In genomic region chr6:34671801-34672656, GRCh38 we compare ENCODE assay signal across 8 cellular contexts. TPM values are rescaled to one million over a fixed set of nuclear protein-coding genes. Genes with fewer than 3 reads are reported as not detected.
DNase-seq lines count a peak whose midpoint lies in the region; ATAC-seq and TF ChIP-seq lines count a peak whose summit lies in the region.

No MANE protein-coding gene starts in this region.

- no peak overlapping the region for H2BK12ac ChIP-seq in H9 (ENCODE audit: insufficient read length, low read depth, low read length)

- H2BK120ac ChIP-seq in H9 (ENCODE audit: low read depth, low read length, poor library complexity, severe bottlenecking): no peak overlapping the region

- H3K23me2 ChIP-seq in H9 (ENCODE audit: insufficient read length, low read depth, low read length, poor library complexity, severe bottlenecking): no peaks in the 10 kb centered on the region

- no peak overlapping the region for H2AFZ ChIP-seq in H9 (ENCODE audit: low read length)

- no peak overlapping the region for H4K8ac ChIP-seq in H9 (replicated peaks; ENCODE audit: insufficient read length, low read depth, low read length)

- DNase-seq in GM12865 (ENCODE audit: low read depth): peak; percentile 94
- no peak for DNase-seq in H9
- peak; percentile 52 for DNase-seq in NCI-H226
- DNase-seq in activated T-cell treated with anti-CD3 and anti-CD28 coated beads, Interleukin-2, amount 50 U/mL, for 48 hours: peak; percentile 65 to 76
- peak in 2 of 3 donors; percentile 36 to 70 for DNase-seq in right cardiac atrium
- peak; percentile 57 for DNase-seq in stimulated activated CD8-positive, alpha-beta memory T cell treated with anti-CD3 and anti-CD28 coated beads, Interleukin-4, amount 100 ng/mL, for 24 hours (ENCODE audit: low read depth)
- no peak for DNase-seq in HK-2 (ENCODE audit: unreplicated experiment)
- no peak for DNase-seq in NCI-H774 (lab: John Stamatoyannopoulos, UW)

- no peak for TF ChIP-seq CTCF in GM12865 (IDR thresholded peaks at IDR 0.05; ENCODE audit: insufficient read depth, low read depth, low read length, missing control alignments)
- no peak for TF ChIP-seq CTCF in H9 (conservative IDR thresholded peaks at IDR 0.05)

- peak overlapping the region; percentile 34 to 96 (median 35); a peak in 6 of 7 replicates for H3K27ac Mint-ChIP-seq in H9

- H3K4ac ChIP-seq in H9 (ENCODE audit: low read depth, low read length): no peak overlapping the region

- intact Hi-C loops in right cardiac atrium (cut with DNase I): no loop called here

- peaks cover 11% of the 10 kb centered on the region for H3K79me1 ChIP-seq in H9 (ENCODE audit: insufficient read depth, low read depth, low read length, poor library complexity, severe bottlenecking)

- no peak overlapping the region for H3K56ac ChIP-seq in H9 (ENCODE audit: insufficient read length, low read depth, low read length)

- no peak overlapping the region for H2BK5ac ChIP-seq in H9 (ENCODE audit: insufficient read length, low read length)

- H2BK15ac ChIP-seq in H9 (ENCODE audit: low read depth, low read length): no peak overlapping the region

- H3K4me1 ChIP-seq in H9 (ENCODE audit: insufficient read depth, low read length) (no peaks in the 10 kb centered on the region), right cardiac atrium (ENCODE audit: control insufficient read depth, insufficient read depth, low read length) (peaks cover 8% of the 10 kb centered on the region)

- H3K4me3 ChIP-seq in GM12865 (ENCODE audit: low read depth, low read length) (peak overlapping the region; percentile 66), right cardiac atrium (ENCODE audit: low read length) (no peak overlapping the region)

- peaks cover 10 to 13% of the 10 kb centered on the region in 2 experiments; a peak in 3 of 4 replicates for H3K4me1 Mint-ChIP-seq in H9

- no peak overlapping the region for H3K23ac ChIP-seq in H9 (ENCODE audit: insufficient read length, low read depth, low read length)

- H2AK5ac ChIP-seq in H9 (ENCODE audit: insufficient read length, low read length): no peak overlapping the region

- H3K4me3 Mint-ChIP-seq in H9: no peak overlapping the region

- H3K18ac ChIP-seq in H9 (ENCODE audit: insufficient read length, low read depth, low read length): no peak overlapping the region

- 0 out of 7 replicates have a peak, but pooled peaks cover 0 to 2% (median 0%) of the 10 kb centered on the region in 3 experiments for H3K36me3 Mint-ChIP-seq in H9 (ENCODE audit: insufficient read depth in 1 of 3, low read depth in 3 of 3)

- no peak overlapping the region for H4K5ac ChIP-seq in H9 (ENCODE audit: insufficient read length, low read depth, low read length)

- H3K9ac ChIP-seq in H9 (ENCODE audit: extremely low read depth, insufficient read length, low read length): no peak overlapping the region

- WGBS in H9 (ENCODE audit: extremely low coverage, insufficient read length, low lambda C conversion rate): no CpG with 5 or more reads among the region's 8 CpGs
- WGBS in right cardiac atrium: 81% methylated on average over 8 of the region's 8 CpGs

- no peak overlapping the region for H3K14ac ChIP-seq in H9 (ENCODE audit: insufficient read depth, low read length)

- H2BK20ac ChIP-seq in H9 (ENCODE audit: low read depth, low read length, poor library complexity, severe bottlenecking): no peak overlapping the region

- H3K27ac ChIP-seq in H9 (ENCODE audit: insufficient read length, low read depth, low read length) (no peak overlapping the region), right cardiac atrium (ENCODE audit: low read length) (no peak overlapping the region)

- H3T11ph ChIP-seq in H9 (ENCODE audit: low read length): no peak overlapping the region

- H3K4me2 ChIP-seq in H9 (ENCODE audit: insufficient read depth, insufficient read length, low read length): no peak overlapping the region

- no peaks in the 10 kb centered on the region for H3K9me3 Mint-ChIP-seq in H9

- H3K9me3 ChIP-seq in H9 (ENCODE audit: control insufficient read depth, low read depth, low read length) (no peaks in the 10 kb centered on the region), right cardiac atrium (ENCODE audit: control insufficient read depth, low read length) (no peaks in the 10 kb centered on the region)

- H4K91ac ChIP-seq in H9 (ENCODE audit: insufficient read length, low read depth, low read length): no peak overlapping the region

- peaks cover 7% of the 10 kb centered on the region; the same call in 1 of the 2 replicates for H3K79me2 ChIP-seq in H9 (ENCODE audit: insufficient read depth, low read length)

- no peaks in the 10 kb centered on the region for H3K27me3 ChIP-seq in H9 (ENCODE audit: insufficient read depth, low read length)
- H3K27me3 ChIP-seq in right cardiac atrium (ENCODE audit: control insufficient read depth, insufficient read depth): no peaks in the 10 kb centered on the region

- no peaks in the 10 kb centered on the region for H3K27me3 Mint-ChIP-seq in H9 (ENCODE audit: low read depth)

- no peaks in the 10 kb centered on the region for H4K20me1 ChIP-seq in H9 (ENCODE audit: control insufficient read depth, insufficient read depth, insufficient read length)

- ATAC-seq in right cardiac atrium: peak; percentile 86 to 96

RNA-seq across cellular contexts. Expression of gene ILRUN, which starts 24.5 kb away (rescaled TPM):
- total RNA-seq in H9 (2021) (63.7 and 64.6 TPM in 2 replicates), right cardiac atrium (100 to 1,000 TPM; 120 to 150 (median 134) TPM)
- 116 TPM for polyA plus RNA-seq in right cardiac atrium

Comparison
In these comparisons a context has a peak if more than half of its experiments do, and no peak if none do; other contexts are left out.
1. DNase-seq: peak in GM12865 (single experiment), NCI-H226 (single experiment), activated T-cell treated with anti-CD3 and anti-CD28 coated beads, Interleukin-2, amount 50 U/mL, for 48 hours (2 of 2), right cardiac atrium (2 of 3) and stimulated activated CD8-positive, alpha-beta memory T cell treated with anti-CD3 and anti-CD28 coated beads, Interleukin-4, amount 100 ng/mL, for 24 hours (single experiment); none in H9 (single experiment), HK-2 (single experiment) and NCI-H774 (single experiment).